Comparison of ENCODE assay signal across 1 cellular context in genomic region chr1:144546274-144547171, GRCh38.
A peak's percentile ranks its signal among the peaks of the same experiment; 100 is the strongest.
TF ChIP-seq lines count a peak whose summit lies in the region.

No MANE protein-coding gene starts in this region.

TF ChIP-seq in SK-N-SH, 30 proteins besides CTCF, POLR2A, EP300 and RAD21 (continued from another document):
- TF ChIP-seq SIN3A (IDR thresholded peaks at IDR 0.05; ENCODE audit: borderline replicate concordance, low read depth, low read length) (peak; percentile 99), MEF2A (IDR thresholded peaks at IDR 0.05; ENCODE audit: borderline replicate concordance, low read depth) (peak; percentile 18; the same call in 1 of the 2 replicates), FOXJ3 (CRISPR knock-in tag; IDR thresholded peaks at IDR 0.05) (0 out of 2 replicates have a peak, but pooled peaks have one; percentile 27), MXI1 (IDR thresholded peaks at IDR 0.05; ENCODE audit: low read depth, low read length) (peak; percentile 48; the same call in 1 of the 2 replicates), REST (IDR thresholded peaks at IDR 0.05; ENCODE audit: low read depth, low read length) (peak; percentile 47; the same call in 1 of the 2 replicates), TCF12 (IDR thresholded peaks at IDR 0.05) (peak; percentile 18; the same call in 1 of the 2 replicates), ZBTB33 (IDR thresholded peaks at IDR 0.05; ENCODE audit: borderline replicate concordance, low read depth) (peak; percentile 91)
- TF ChIP-seq, protein P1, sequence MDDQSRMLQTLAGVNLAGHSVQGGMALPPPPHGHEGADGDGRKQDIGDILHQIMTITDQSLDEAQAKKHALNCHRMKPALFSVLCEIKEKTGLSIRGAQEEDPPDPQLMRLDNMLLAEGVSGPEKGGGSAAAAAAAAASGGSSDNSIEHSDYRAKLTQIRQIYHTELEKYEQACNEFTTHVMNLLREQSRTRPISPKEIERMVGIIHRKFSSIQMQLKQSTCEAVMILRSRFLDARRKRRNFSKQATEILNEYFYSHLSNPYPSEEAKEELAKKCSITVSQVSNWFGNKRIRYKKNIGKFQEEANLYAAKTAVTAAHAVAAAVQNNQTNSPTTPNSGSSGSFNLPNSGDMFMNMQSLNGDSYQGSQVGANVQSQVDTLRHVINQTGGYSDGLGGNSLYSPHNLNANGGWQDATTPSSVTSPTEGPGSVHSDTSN (IDR thresholded peaks at IDR 0.05): peak; percentile 49; the same call in 1 of the 2 replicates
- TF ChIP-seq, protein P2, sequence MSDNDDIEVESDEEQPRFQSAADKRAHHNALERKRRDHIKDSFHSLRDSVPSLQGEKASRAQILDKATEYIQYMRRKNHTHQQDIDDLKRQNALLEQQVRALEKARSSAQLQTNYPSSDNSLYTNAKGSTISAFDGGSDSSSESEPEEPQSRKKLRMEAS (IDR thresholded peaks at IDR 0.05; ENCODE audit: low read depth): peak; percentile 45; the same call in 1 of the 2 replicates
TF ChIP-seq in SK-N-SH: peak in this region for 17; not testable (repeated sequence) for 13.
